10 cellular contexts compared by ENCODE assay signal in the genomic region with DNA sequence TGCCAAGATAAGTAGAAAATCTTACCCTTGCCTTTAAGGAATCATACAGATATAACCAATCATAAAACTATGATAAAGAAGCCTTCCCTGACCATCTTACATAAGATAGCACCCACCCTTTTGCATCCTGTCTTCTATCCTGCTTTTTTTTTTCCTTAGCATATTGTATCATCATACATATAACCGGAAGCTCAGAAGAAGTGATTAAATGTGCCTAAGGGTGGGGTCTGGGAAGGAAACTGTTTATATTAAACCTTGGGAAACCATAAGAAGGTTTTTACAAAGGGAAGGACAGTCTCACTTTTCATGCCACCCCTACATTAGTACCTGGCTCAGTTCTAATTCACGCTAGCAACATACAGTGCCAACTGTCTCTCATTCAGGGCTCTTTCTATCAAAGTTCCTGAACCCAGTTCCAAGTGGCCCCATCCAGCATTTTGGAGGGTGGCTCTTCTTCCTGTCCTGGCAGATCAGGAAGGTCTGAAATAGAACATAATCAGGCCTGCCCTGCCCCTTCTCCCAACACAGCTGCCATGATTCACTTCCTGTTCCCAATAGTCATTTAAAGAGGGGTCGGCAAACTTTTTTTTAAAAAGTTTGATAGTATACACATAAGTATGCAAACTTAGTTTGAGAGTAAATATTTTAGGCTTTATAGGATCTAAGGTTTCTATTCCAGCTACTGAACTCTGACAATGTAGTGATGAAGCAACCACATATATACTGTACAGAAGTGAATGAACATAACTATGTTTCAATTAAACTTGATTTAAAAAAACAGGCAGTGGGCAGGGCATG.
DNase-seq lines count a peak whose midpoint lies in the region; ATAC-seq and TF ChIP-seq lines count a peak whose summit lies in the region.
"Had no signal": no experiment of that assay in that cellular context is flagged by ENCODE, and none has a peak within 500 bp of the region (broad histone marks: within the 10 kb centered on the region; RNA-seq: fewer than 3 reads in every experiment).

No MANE protein-coding gene starts in this region.

- no peak for DNase-seq in activated naive CD4-positive, alpha-beta T cell (lab: John Stamatoyannopoulos, UW)
- DNase-seq in breast epithelium (ENCODE audit: low spot score in 2 of 2) (no peak), left lung (no peak), vagina (ENCODE audit: extremely low spot score in 2 of 2) (no peak), NCI-H187 (lab: John Stamatoyannopoulos, UW) (no peak), medulla oblongata (ENCODE audit: extremely low spot score) (no peak)
- DNase-seq: activated CD8-positive, alpha-beta memory T cell treated with anti-CD3 and anti-CD28 coated beads, Interleukin-2, amount 50 U/mL, for 48 hours had no signal

- TF ChIP-seq CTCF in breast epithelium (IDR thresholded peaks at IDR 0.05): no peak
- TF ChIP-seq CTCF in left lung (IDR thresholded peaks at IDR 0.05): no peak
- no peak for TF ChIP-seq CTCF in vagina (IDR thresholded peaks at IDR 0.05)

- intact Hi-C loops in breast epithelium (cut with DNase I; ENCODE audit: low total_unique reads): no loop called here
- intact Hi-C loops in left lung (cut with DNase I): no loop called here
- intact Hi-C loops in vagina (cut with DNase I): no loop called here

- peak overlapping the region; percentile 14 to 72 for H3K27ac ChIP-seq in breast epithelium
- H3K27ac ChIP-seq in left lung: peak overlapping the region; percentile 34 to 74
- H3K27ac ChIP-seq in vagina: peak overlapping the region; percentile 34
- H3K27ac ChIP-seq: HL-60 had no signal

- no peaks in the 10 kb centered on the region for H3K9me3 ChIP-seq in breast epithelium
- no peaks in the 10 kb centered on the region for H3K9me3 ChIP-seq in left lung
- no peaks in the 10 kb centered on the region for H3K9me3 ChIP-seq in vagina

- no peak overlapping the region for H3K4me3 Mint-ChIP-seq in activated naive CD4-positive, alpha-beta T cell treated with anti-CD3 and anti-CD28 coated beads, Interleukin-2, amount 50 U/mL, for 24 hours

- TF ChIP-seq POLR2A in breast epithelium (IDR thresholded peaks at IDR 0.05): no peak
- no peak for TF ChIP-seq POLR2A in vagina (IDR thresholded peaks at IDR 0.05)

- no peaks in the 10 kb centered on the region for H3K27me3 Mint-ChIP-seq in activated naive CD4-positive, alpha-beta T cell treated with anti-CD3 and anti-CD28 coated beads, Interleukin-2, amount 50 U/mL, for 24 hours

- peak overlapping the region; percentile 15 for H3K27ac Mint-ChIP-seq in activated naive CD4-positive, alpha-beta T cell treated with anti-CD3 and anti-CD28 coated beads, Interleukin-2, amount 50 U/mL, for 24 hours

- no peak for ATAC-seq in left lung
- ATAC-seq in GM21576 (IDR thresholded peaks at IDR 0.05; ENCODE audit: unreplicated experiment): no peak

- no peaks in the 10 kb centered on the region for H3K9me3 Mint-ChIP-seq in activated naive CD4-positive, alpha-beta T cell treated with anti-CD3 and anti-CD28 coated beads, Interleukin-2, amount 50 U/mL, for 24 hours

- H3K36me3 ChIP-seq in breast epithelium (no peaks in the 10 kb centered on the region), left lung (peaks cover 0 to 3% of the 10 kb centered on the region in 2 donors), vagina (no peaks in the 10 kb centered on the region)

- peaks cover 6% of the 10 kb centered on the region for H3K36me3 Mint-ChIP-seq in activated naive CD4-positive, alpha-beta T cell treated with anti-CD3 and anti-CD28 coated beads, Interleukin-2, amount 50 U/mL, for 24 hours

- H3K4me1 ChIP-seq in breast epithelium (peaks cover 3 to 5% of the 10 kb centered on the region in 2 donors), left lung (peaks cover 37 to 65% of the 10 kb centered on the region in 2 donors), vagina (peaks cover 59% of the 10 kb centered on the region)

- peaks cover 49% of the 10 kb centered on the region for H3K4me1 Mint-ChIP-seq in activated naive CD4-positive, alpha-beta T cell treated with anti-CD3 and anti-CD28 coated beads, Interleukin-2, amount 50 U/mL, for 24 hours

- H3K27me3 ChIP-seq in breast epithelium (no peaks in the 10 kb centered on the region), left lung (no peaks in the 10 kb centered on the region), vagina (no peaks in the 10 kb centered on the region)

- H3K4me3 ChIP-seq in breast epithelium (no peak overlapping the region), left lung (no peak overlapping the region), vagina (no peak overlapping the region)
